In genomic region chr5:62224987-62225601, GRCh38 we compare ENCODE assay signal across 8 cellular contexts.
DNase-seq lines count a peak whose midpoint lies in the region; ATAC-seq and TF ChIP-seq lines count a peak whose summit lies in the region.
"Not testable (repeated sequence)": the region's sequence is repeated elsewhere in the genome, so short reads cannot be mapped to it uniquely, and the experiment has no call there.

No MANE protein-coding gene starts in this region.

- TF ChIP-seq RAD21 in IMR-90 (IDR thresholded peaks at IDR 0.05; ENCODE audit: low read length), result not testable (repeated sequence)

- not testable (repeated sequence) for H3K27ac ChIP-seq in CD4-positive, alpha-beta memory T cell (ENCODE audit: low read depth, low read length); IMR-90 (ENCODE audit: insufficient read depth, low read length); PC-9; brain microvascular endothelial cell; foreskin keratinocyte

- no CpG with 5 or more reads among the region's 7 CpGs for whole genome bisulfite sequencing in IMR-90 (ENCODE audit: extremely low coverage in 2 of 2, insufficient read length in 1 of 2), 2 experiments

- H3K27me3 Mint-ChIP-seq in CD4-positive, alpha-beta memory T cell; activated CD8-positive, alpha-beta T cell treated with anti-CD3 and anti-CD28 coated beads for 36 hours; nephron progenitor cell (ENCODE audit: low read depth, poor library complexity): not testable (repeated sequence)
- H3K27me3 Mint-ChIP-seq in type B pancreatic cell, result peaks cover 12% of the 10 kb centered on the region

- not testable (repeated sequence) for H3K14ac ChIP-seq in IMR-90 (replicated peaks; ENCODE audit: low read depth, low read length)

- H3K9ac ChIP-seq in IMR-90 (ENCODE audit: low read depth, low read length), result not testable (repeated sequence)

- peak overlapping the region in 3 of 7 donors; percentile 55 to 90 (median 63) for H3K27ac Mint-ChIP-seq in CD4-positive, alpha-beta memory T cell
- peak overlapping the region; percentile 81 for H3K27ac Mint-ChIP-seq in activated CD8-positive, alpha-beta T cell treated with anti-CD3 and anti-CD28 coated beads for 36 hours
- not testable (repeated sequence) for H3K27ac Mint-ChIP-seq in nephron progenitor cell, type B pancreatic cell

- H3K4me1 Mint-ChIP-seq in CD4-positive, alpha-beta memory T cell, result peaks cover 6 to 25% (median 11%) of the 10 kb centered on the region in 4 donors
- peaks cover 29% of the 10 kb centered on the region for H3K4me1 Mint-ChIP-seq in activated CD8-positive, alpha-beta T cell treated with anti-CD3 and anti-CD28 coated beads for 36 hours (ENCODE audit: low read depth)
- H3K4me1 Mint-ChIP-seq in nephron progenitor cell, result peaks cover 13% of the 10 kb centered on the region
- H3K4me1 Mint-ChIP-seq in type B pancreatic cell (ENCODE audit: unreplicated experiment), result not testable (repeated sequence)

- not testable (repeated sequence) for H3K36me3 Mint-ChIP-seq in CD4-positive, alpha-beta memory T cell; activated CD8-positive, alpha-beta T cell treated with anti-CD3 and anti-CD28 coated beads for 36 hours (ENCODE audit: low read depth); nephron progenitor cell (ENCODE audit: low read depth); type B pancreatic cell

- DNase-seq in CD4-positive, alpha-beta memory T cell, result peak in 4 of 5 donors; percentile 13 to 28 (median 20)
- not testable (repeated sequence) for DNase-seq in IMR-90; PC-9; activated CD8-positive, alpha-beta T cell treated with anti-CD3 and anti-CD28 coated beads for 36 hours; brain microvascular endothelial cell; foreskin keratinocyte; nephron progenitor cell; type B pancreatic cell (ENCODE audit: extremely low spot score, unreplicated experiment)

- H3K56ac ChIP-seq in IMR-90 (ENCODE audit: extremely low read depth, insufficient read depth, low read length), result not testable (repeated sequence)

- TF ChIP-seq POLR2A in IMR-90 (IDR thresholded peaks at IDR 0.05; ENCODE audit: low read depth, low read length), result not testable (repeated sequence)

- not testable (repeated sequence) for H2BK5ac ChIP-seq in IMR-90 (ENCODE audit: low read depth, low read length, poor library complexity, severe bottlenecking)

- H4K91ac ChIP-seq in IMR-90 (ENCODE audit: insufficient read depth, low read depth, low read length), result not testable (repeated sequence)

- H2AFZ ChIP-seq in IMR-90 (replicated peaks; ENCODE audit: low read length, poor library complexity); PC-9: not testable (repeated sequence)

- H2BK15ac ChIP-seq in IMR-90 (ENCODE audit: low read depth, low read length), result not testable (repeated sequence)

- not testable (repeated sequence) for BruUV-seq in IMR-90 (replicated peaks; lab: Mats Ljungman, UMichigan); PC-9 (replicated peaks; lab: Mats Ljungman, UMichigan)

- H3K4me3 ChIP-seq in CD4-positive, alpha-beta memory T cell (ENCODE audit: low read length in 2 of 2); IMR-90 (ENCODE audit: insufficient read depth, low read depth, low read length); PC-9; brain microvascular endothelial cell (ENCODE audit: low read depth, low read length): not testable (repeated sequence)

- not testable (repeated sequence) for H3K79me2 ChIP-seq in PC-9 (ENCODE audit: low read depth)

- not testable (repeated sequence) for H3K79me1 ChIP-seq in IMR-90 (ENCODE audit: low read depth in 1 of 2, low read length in 2 of 2)

- H3K9me3 ChIP-seq in CD4-positive, alpha-beta memory T cell (ENCODE audit: control insufficient read depth in 1 of 2, low read length in 2 of 2); IMR-90 (ENCODE audit: control insufficient read depth, insufficient read depth, low read length); PC-9 (ENCODE audit: insufficient read depth, low read depth): not testable (repeated sequence)

- TF ChIP-seq CTCF in IMR-90 (conservative IDR thresholded peaks at IDR 0.05; ENCODE audit: low read depth, low read length) (0 out of 2 replicates have a peak, but pooled peaks have one; percentile 3), PC-9 (conservative IDR thresholded peaks at IDR 0.05) (peak; percentile 77), brain microvascular endothelial cell (IDR thresholded peaks at IDR 0.05; ENCODE audit: low read depth, low read length, missing control alignments) (peak; percentile 11), foreskin keratinocyte (conservative IDR thresholded peaks at IDR 0.05) (peak; percentile 62), nephron progenitor cell (IDR thresholded peaks at IDR 0.05) (peak; percentile 46), type B pancreatic cell (conservative IDR thresholded peaks at IDR 0.05) (peak; percentile 69)
- peak; percentile 79 for TF ChIP-seq CTCF in activated CD8-positive, alpha-beta T cell treated with anti-CD3 and anti-CD28 coated beads for 36 hours (IDR thresholded peaks at IDR 0.05)

- not testable (repeated sequence) for H2AK9ac ChIP-seq in IMR-90 (replicated peaks; ENCODE audit: low read depth, low read length, poor library complexity)

- not testable (repeated sequence) for H2AK5ac ChIP-seq in IMR-90 (ENCODE audit: low read depth, low read length)

- H2BK120ac ChIP-seq in IMR-90 (ENCODE audit: low read depth, low read length), result not testable (repeated sequence)

- not testable (repeated sequence) for H3K9me2 ChIP-seq in PC-9 (ENCODE audit: insufficient read depth)

- not testable (repeated sequence) for H3K4me1 ChIP-seq in CD4-positive, alpha-beta memory T cell (ENCODE audit: insufficient read depth, low read length); IMR-90 (ENCODE audit: control insufficient read depth, insufficient read depth, low read length); PC-9 (replicated peaks; ENCODE audit: insufficient read depth); foreskin keratinocyte

- intact Hi-C loops in CD4-positive, alpha-beta memory T cell (cut with micrococcal nuclease), result loop anchor here (1.0 to 5.0 kb wide), 4 partner anchors 32 to 177 kb away; partner anchors contain the start of genes DIMT1 and KIF2A
- intact Hi-C loops in IMR-90 (cut with micrococcal nuclease) (loop anchor here (1.0 kb wide), 1 partner anchor 129 kb away; no protein-coding TSS in a partner anchor), PC-9 (cut with micrococcal nuclease; ENCODE audit: unreplicated experiment) (loop anchor here (5.0 to 10.0 kb wide), 3 partner anchors 127 to 1270 kb away; no protein-coding TSS in a partner anchor)
- intact Hi-C loops in activated CD8-positive, alpha-beta T cell treated with anti-CD3 and anti-CD28 coated beads for 36 hours (cut with micrococcal nuclease), result loop anchor here (5.0 to 10.0 kb wide), 2 partner anchors 80 to 132 kb away; partner anchors contain the start of gene KIF2A

- H3K4me2 ChIP-seq in IMR-90 (ENCODE audit: low read depth, low read length); PC-9: not testable (repeated sequence)

- not testable (repeated sequence) for H3K18ac ChIP-seq in IMR-90 (ENCODE audit: low read depth, low read length)

- H3K9me1 ChIP-seq in IMR-90 (ENCODE audit: insufficient read depth, low read length), result not testable (repeated sequence)

- not testable (repeated sequence) for H3K27me3 ChIP-seq in CD4-positive, alpha-beta memory T cell (ENCODE audit: insufficient read depth, low read length); IMR-90 (ENCODE audit: control insufficient read depth, insufficient read depth, low read length); PC-9 (ENCODE audit: insufficient read depth, low read depth); brain microvascular endothelial cell (replicated peaks)
- peaks cover 11% of the 10 kb centered on the region for H3K27me3 ChIP-seq in foreskin keratinocyte

- not testable (repeated sequence) for H4K20me1 ChIP-seq in IMR-90 (ENCODE audit: insufficient read depth, low read length); PC-9 (ENCODE audit: insufficient read depth)

- H4K8ac ChIP-seq in IMR-90 (ENCODE audit: low read depth in 2 of 2, low read length in 2 of 2), result not testable (repeated sequence)

- dilution Hi-C loops in IMR-90 (cut with HindIII; ENCODE audit: low sequenced_read_pairs, unreplicated experiment), result not testable (repeated sequence)

- not testable (repeated sequence) for H2BK20ac ChIP-seq in IMR-90 (ENCODE audit: low read depth, low read length)

- H3K4me3 Mint-ChIP-seq in CD4-positive, alpha-beta memory T cell, result peak overlapping the region; percentile 46 to 95 (median 82)
- H3K4me3 Mint-ChIP-seq in activated CD8-positive, alpha-beta T cell treated with anti-CD3 and anti-CD28 coated beads for 36 hours, result peak overlapping the region; percentile 64
- H3K4me3 Mint-ChIP-seq in nephron progenitor cell, type B pancreatic cell: not testable (repeated sequence)

- not testable (repeated sequence) for H3K36me3 ChIP-seq in CD4-positive, alpha-beta memory T cell (ENCODE audit: insufficient read depth, low read length); IMR-90 (ENCODE audit: control insufficient read depth, insufficient read depth, low read length); PC-9 (ENCODE audit: low read depth); brain microvascular endothelial cell (replicated peaks)

- POLR2A ChIA-PET in CD4-positive, alpha-beta memory T cell (lab: Charles Lee; ENCODE audit: partially characterized antibody), result interaction anchor here (0.7 to 1.9 kb wide), 7 partner anchors 67 to 187 kb away, joined by 3 to 7 read pairs (median 4); partner anchors contain the start of genes DIMT1, IPO11 and KIF2A
- POLR2A ChIA-PET in IMR-90 (lab: Charles Lee; ENCODE audit: unreplicated experiment); PC-9 (lab: Charles Lee; ENCODE audit: unreplicated experiment): not testable (repeated sequence)
- POLR2A ChIA-PET in activated CD8-positive, alpha-beta T cell treated with anti-CD3 and anti-CD28 coated beads for 36 hours (lab: Charles Lee), result interaction anchor here (0.8 to 1.1 kb wide), 4 partner anchors 89 to 169 kb away, joined by 3 to 4 read pairs (median 3); no protein-coding TSS in a partner anchor

- in situ Hi-C loops in IMR-90 (cut with MboI; ENCODE audit: low sequenced_read_pairs), result loop anchor here (10.0 kb wide), 1 partner anchor 130 kb away; no protein-coding TSS in a partner anchor
- in situ Hi-C loops in brain microvascular endothelial cell (cut with HindIII; ENCODE audit: low pct_ligation_motif_present, low sequenced_read_pairs), result not testable (repeated sequence)

- not testable (repeated sequence) for H3F3A ChIP-seq in PC-9 (ENCODE audit: insufficient read depth, low read depth)

- CTCF ChIA-PET in CD4-positive, alpha-beta memory T cell (lab: Charles Lee; ENCODE audit: partially characterized antibody), result interaction anchor here (0.7 to 3.0 kb wide), 35 partner anchors 11 to 382 kb away, joined by 3 to 96 read pairs (median 6); partner anchors contain the start of genes DIMT1, IPO11 and KIF2A
- CTCF ChIA-PET in IMR-90 (lab: Yijun Ruan, JAX) (interaction anchor here (0.6 kb wide), 1 partner anchor 1967 kb away, joined by 3 read pairs; no protein-coding TSS in a partner anchor), PC-9 (lab: Charles Lee) (interaction anchor here (0.6 kb wide), 1 partner anchor 164 kb away, joined by 5 read pairs; no protein-coding TSS in a partner anchor)
- CTCF ChIA-PET in activated CD8-positive, alpha-beta T cell treated with anti-CD3 and anti-CD28 coated beads for 36 hours (lab: Charles Lee), result interaction anchor here (0.6 to 2.4 kb wide), 40 partner anchors 8 to 187 kb away, joined by 3 to 24 read pairs (median 5); partner anchors contain the start of genes DIMT1 and KIF2A

- not testable (repeated sequence) for H3K9me3 Mint-ChIP-seq in CD4-positive, alpha-beta memory T cell; activated CD8-positive, alpha-beta T cell treated with anti-CD3 and anti-CD28 coated beads for 36 hours; type B pancreatic cell
- peaks cover 32% of the 10 kb centered on the region for H3K9me3 Mint-ChIP-seq in nephron progenitor cell

- ATAC-seq in IMR-90 (ENCODE audit: low read depth); foreskin keratinocyte: not testable (repeated sequence)
- peak; percentile 32 for ATAC-seq in activated CD8-positive, alpha-beta T cell treated with anti-CD3 and anti-CD28 coated beads for 36 hours

- H3K4ac ChIP-seq in IMR-90 (ENCODE audit: low read depth, low read length), result not testable (repeated sequence)

- not testable (repeated sequence) for H3K23ac ChIP-seq in IMR-90 (ENCODE audit: low read depth, low read length)

- H4K5ac ChIP-seq in IMR-90 (ENCODE audit: low read depth, low read length), result not testable (repeated sequence)

Comparison
In these comparisons a context has a peak if more than half of its experiments do, and no peak if none do; other contexts are left out.
1. CTCF ChIP-seq: peak in every context shown above with its lines; median percentile 79 in activated CD8-positive, alpha-beta T cell treated with anti-CD3 and anti-CD28 coated beads for 36 hours; 77 in PC-9; 69 in type B pancreatic cell; 62 in foreskin keratinocyte; 46 in nephron progenitor cell; 11 in brain microvascular endothelial cell; 3 in IMR-90.